ENCODE assay signal across 1 cellular context in the genomic region with DNA sequence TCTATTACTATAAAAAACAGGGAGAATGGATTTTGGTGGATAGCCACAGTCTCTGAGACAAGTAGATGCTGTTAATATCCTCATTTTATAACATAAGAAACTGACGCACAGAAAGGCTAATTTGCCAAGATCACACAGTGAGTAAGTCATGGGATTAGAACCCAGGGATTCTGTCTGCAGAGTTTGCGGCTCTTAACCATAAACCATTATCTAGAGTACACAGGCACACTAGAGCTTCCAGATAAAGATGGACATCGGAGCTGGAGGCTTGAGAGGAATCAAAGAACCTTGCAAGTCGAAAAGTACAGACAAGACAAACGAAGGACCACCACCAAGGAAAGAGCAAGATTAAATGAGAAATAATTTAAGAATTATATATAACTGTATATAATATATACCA.
A peak's percentile ranks its signal among the peaks of the same experiment; 100 is the strongest.
TF ChIP-seq lines count a peak whose summit lies in the region.

No MANE protein-coding gene starts in this region.

TF ChIP-seq in K562, 482 proteins besides CTCF, POLR2A, EP300 and RAD21 (continued from another document and continues in another):
- TF ChIP-seq FIP1L1 (IDR thresholded peaks at IDR 0.05; ENCODE audit: low read depth, low read length, poor library complexity, severe bottlenecking): no peak
- TF ChIP-seq SRSF1 (IDR thresholded peaks at IDR 0.05; ENCODE audit: low read depth, low read length): no peak
- no peak for TF ChIP-seq ELF2 (CRISPR knock-in tag; IDR thresholded peaks at IDR 0.05)
- TF ChIP-seq ZNF232 (CRISPR knock-in tag; IDR thresholded peaks at IDR 0.05): no peak
- no peak for TF ChIP-seq ZNF431 (CRISPR knock-in tag; IDR thresholded peaks at IDR 0.05)
- no peak for TF ChIP-seq ZNF41 (CRISPR knock-in tag; conservative IDR thresholded peaks at IDR 0.05)
- no peak for TF ChIP-seq ZNF212 (CRISPR knock-in tag; IDR thresholded peaks at IDR 0.05)
- TF ChIP-seq, protein P1, sequence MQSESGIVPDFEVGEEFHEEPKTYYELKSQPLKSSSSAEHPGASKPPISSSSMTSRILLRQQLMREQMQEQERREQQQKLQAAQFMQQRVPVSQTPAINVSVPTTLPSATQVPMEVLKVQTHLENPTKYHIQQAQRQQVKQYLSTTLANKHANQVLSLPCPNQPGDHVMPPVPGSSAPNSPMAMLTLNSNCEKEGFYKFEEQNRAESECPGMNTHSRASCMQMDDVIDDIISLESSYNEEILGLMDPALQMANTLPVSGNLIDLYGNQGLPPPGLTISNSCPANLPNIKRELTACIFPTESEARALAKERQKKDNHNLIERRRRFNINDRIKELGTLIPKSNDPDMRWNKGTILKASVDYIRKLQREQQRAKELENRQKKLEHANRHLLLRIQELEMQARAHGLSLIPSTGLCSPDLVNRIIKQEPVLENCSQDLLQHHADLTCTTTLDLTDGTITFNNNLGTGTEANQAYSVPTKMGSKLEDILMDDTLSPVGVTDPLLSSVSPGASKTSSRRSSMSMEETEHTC (IDR thresholded peaks at IDR 0.05): peak; percentile 72; the same call in 1 of the 2 replicates
- TF ChIP-seq ZNF785 (CRISPR knock-in tag; IDR thresholded peaks at IDR 0.05): no peak
- TF ChIP-seq, protein P2, sequence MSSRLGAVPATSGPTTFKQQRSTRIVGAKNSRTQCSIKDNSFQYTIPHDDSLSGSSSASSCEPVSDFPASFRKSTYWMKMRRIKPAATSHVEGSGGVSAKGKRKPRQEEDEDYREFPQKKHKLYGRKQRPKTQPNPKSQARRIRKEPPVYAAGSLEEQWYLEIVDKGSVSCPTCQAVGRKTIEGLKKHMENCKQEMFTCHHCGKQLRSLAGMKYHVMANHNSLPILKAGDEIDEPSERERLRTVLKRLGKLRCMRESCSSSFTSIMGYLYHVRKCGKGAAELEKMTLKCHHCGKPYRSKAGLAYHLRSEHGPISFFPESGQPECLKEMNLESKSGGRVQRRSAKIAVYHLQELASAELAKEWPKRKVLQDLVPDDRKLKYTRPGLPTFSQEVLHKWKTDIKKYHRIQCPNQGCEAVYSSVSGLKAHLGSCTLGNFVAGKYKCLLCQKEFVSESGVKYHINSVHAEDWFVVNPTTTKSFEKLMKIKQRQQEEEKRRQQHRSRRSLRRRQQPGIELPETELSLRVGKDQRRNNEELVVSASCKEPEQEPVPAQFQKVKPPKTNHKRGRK (tag; IDR thresholded peaks at IDR 0.05): no peak
- TF ChIP-seq, protein P3, sequence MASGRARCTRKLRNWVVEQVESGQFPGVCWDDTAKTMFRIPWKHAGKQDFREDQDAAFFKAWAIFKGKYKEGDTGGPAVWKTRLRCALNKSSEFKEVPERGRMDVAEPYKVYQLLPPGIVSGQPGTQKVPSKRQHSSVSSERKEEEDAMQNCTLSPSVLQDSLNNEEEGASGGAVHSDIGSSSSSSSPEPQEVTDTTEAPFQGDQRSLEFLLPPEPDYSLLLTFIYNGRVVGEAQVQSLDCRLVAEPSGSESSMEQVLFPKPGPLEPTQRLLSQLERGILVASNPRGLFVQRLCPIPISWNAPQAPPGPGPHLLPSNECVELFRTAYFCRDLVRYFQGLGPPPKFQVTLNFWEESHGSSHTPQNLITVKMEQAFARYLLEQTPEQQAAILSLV (tag; IDR thresholded peaks at IDR 0.05): no peak
- no peak for TF ChIP-seq ESRRB (CRISPR knock-in tag; IDR thresholded peaks at IDR 0.05; ENCODE audit: borderline replicate concordance)
- no peak for TF ChIP-seq ZNF24 (IDR thresholded peaks at IDR 0.05)
- no peak for TF ChIP-seq RBM34 (IDR thresholded peaks at IDR 0.05; ENCODE audit: borderline replicate concordance, insufficient read depth, low read length)
- TF ChIP-seq MXD1 (CRISPR knock-in tag; IDR thresholded peaks at IDR 0.05; ENCODE audit: borderline replicate concordance, poor library complexity, severe bottlenecking): no peak
- TF ChIP-seq GABPB2 (CRISPR knock-in tag; conservative IDR thresholded peaks at IDR 0.05): no peak
- TF ChIP-seq LCOR (CRISPR knock-in tag; IDR thresholded peaks at IDR 0.05): no peak
- TF ChIP-seq HMGXB4 (CRISPR knock-in tag; IDR thresholded peaks at IDR 0.05): no peak
- TF ChIP-seq MEF2D (tag; conservative IDR thresholded peaks at IDR 0.05; ENCODE audit: low read depth): no peak
- TF ChIP-seq PHTF2 (CRISPR knock-in tag; IDR thresholded peaks at IDR 0.05): no peak
- TF ChIP-seq, protein P4, sequence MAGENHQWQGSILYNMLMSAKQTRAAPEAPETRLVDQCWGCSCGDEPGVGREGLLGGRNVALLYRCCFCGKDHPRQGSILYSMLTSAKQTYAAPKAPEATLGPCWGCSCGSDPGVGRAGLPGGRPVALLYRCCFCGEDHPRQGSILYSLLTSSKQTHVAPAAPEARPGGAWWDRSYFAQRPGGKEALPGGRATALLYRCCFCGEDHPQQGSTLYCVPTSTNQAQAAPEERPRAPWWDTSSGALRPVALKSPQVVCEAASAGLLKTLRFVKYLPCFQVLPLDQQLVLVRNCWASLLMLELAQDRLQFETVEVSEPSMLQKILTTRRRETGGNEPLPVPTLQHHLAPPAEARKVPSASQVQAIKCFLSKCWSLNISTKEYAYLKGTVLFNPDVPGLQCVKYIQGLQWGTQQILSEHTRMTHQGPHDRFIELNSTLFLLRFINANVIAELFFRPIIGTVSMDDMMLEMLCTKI (IDR thresholded peaks at IDR 0.05; ENCODE audit: partially characterized antibody): no peak
- TF ChIP-seq ZNF766 (CRISPR knock-in tag; conservative IDR thresholded peaks at IDR 0.05): peak; percentile 46; the same call in 1 of the 2 replicates
- no peak for TF ChIP-seq ZNF143 (CRISPR knock-in tag; IDR thresholded peaks at IDR 0.05)
- TF ChIP-seq SMC3 (conservative IDR thresholded peaks at IDR 0.05; ENCODE audit: insufficient read depth, low read depth, low read length): no peak
- no peak for TF ChIP-seq ZEB2 (IDR thresholded peaks at IDR 0.05)
- no peak for TF ChIP-seq TFAM (CRISPR knock-in tag; conservative IDR thresholded peaks at IDR 0.05)
- no peak for TF ChIP-seq CBX5 (IDR thresholded peaks at IDR 0.05; ENCODE audit: borderline replicate concordance, low read depth)
- TF ChIP-seq, protein P5, sequence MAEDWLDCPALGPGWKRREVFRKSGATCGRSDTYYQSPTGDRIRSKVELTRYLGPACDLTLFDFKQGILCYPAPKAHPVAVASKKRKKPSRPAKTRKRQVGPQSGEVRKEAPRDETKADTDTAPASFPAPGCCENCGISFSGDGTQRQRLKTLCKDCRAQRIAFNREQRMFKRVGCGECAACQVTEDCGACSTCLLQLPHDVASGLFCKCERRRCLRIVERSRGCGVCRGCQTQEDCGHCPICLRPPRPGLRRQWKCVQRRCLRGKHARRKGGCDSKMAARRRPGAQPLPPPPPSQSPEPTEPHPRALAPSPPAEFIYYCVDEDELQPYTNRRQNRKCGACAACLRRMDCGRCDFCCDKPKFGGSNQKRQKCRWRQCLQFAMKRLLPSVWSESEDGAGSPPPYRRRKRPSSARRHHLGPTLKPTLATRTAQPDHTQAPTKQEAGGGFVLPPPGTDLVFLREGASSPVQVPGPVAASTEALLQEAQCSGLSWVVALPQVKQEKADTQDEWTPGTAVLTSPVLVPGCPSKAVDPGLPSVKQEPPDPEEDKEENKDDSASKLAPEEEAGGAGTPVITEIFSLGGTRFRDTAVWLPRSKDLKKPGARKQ (CRISPR knock-in tag; IDR thresholded peaks at IDR 0.05): no peak
- no peak for TF ChIP-seq EP400 (IDR thresholded peaks at IDR 0.05)
- TF ChIP-seq ZNF280B (CRISPR knock-in tag; IDR thresholded peaks at IDR 0.05): no peak
- no peak for TF ChIP-seq RBM17 (IDR thresholded peaks at IDR 0.05; ENCODE audit: borderline replicate concordance, low read depth, low read length)
- no peak; the same call in 1 of the 2 replicates for TF ChIP-seq GATAD2B (IDR thresholded peaks at IDR 0.05; ENCODE audit: borderline replicate concordance)
- no peak for TF ChIP-seq BCL6 (CRISPR knock-in tag; IDR thresholded peaks at IDR 0.05)
- TF ChIP-seq POLR3G (IDR thresholded peaks at IDR 0.05; ENCODE audit: extremely low read depth, insufficient read length, insufficient replicate concordance): no peak
- TF ChIP-seq ZFX (CRISPR knock-in tag; IDR thresholded peaks at IDR 0.05): no peak
- no peak for TF ChIP-seq THRA (IDR thresholded peaks at IDR 0.05)
- TF ChIP-seq, protein P6, sequence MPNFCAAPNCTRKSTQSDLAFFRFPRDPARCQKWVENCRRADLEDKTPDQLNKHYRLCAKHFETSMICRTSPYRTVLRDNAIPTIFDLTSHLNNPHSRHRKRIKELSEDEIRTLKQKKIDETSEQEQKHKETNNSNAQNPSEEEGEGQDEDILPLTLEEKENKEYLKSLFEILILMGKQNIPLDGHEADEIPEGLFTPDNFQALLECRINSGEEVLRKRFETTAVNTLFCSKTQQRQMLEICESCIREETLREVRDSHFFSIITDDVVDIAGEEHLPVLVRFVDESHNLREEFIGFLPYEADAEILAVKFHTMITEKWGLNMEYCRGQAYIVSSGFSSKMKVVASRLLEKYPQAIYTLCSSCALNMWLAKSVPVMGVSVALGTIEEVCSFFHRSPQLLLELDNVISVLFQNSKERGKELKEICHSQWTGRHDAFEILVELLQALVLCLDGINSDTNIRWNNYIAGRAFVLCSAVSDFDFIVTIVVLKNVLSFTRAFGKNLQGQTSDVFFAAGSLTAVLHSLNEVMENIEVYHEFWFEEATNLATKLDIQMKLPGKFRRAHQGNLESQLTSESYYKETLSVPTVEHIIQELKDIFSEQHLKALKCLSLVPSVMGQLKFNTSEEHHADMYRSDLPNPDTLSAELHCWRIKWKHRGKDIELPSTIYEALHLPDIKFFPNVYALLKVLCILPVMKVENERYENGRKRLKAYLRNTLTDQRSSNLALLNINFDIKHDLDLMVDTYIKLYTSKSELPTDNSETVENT (CRISPR knock-in tag; IDR thresholded peaks at IDR 0.05): no peak
- TF ChIP-seq NBN (IDR thresholded peaks at IDR 0.05; ENCODE audit: low read depth): no peak
- TF ChIP-seq NFATC3 (IDR thresholded peaks at IDR 0.05): no peak
- peak; percentile 73 for TF ChIP-seq HDAC3 (IDR thresholded peaks at IDR 0.05; ENCODE audit: borderline replicate concordance, partially characterized antibody)
- no peak for TF ChIP-seq MYNN (IDR thresholded peaks at IDR 0.05)
- no peak for TF ChIP-seq MYNN (CRISPR knock-in tag; IDR thresholded peaks at IDR 0.05)
- no peak for TF ChIP-seq RBM22 (IDR thresholded peaks at IDR 0.05; ENCODE audit: low read depth, low read length, poor library complexity, severe bottlenecking)
- TF ChIP-seq TAL1 (IDR thresholded peaks at IDR 0.05): peak; percentile 94
- TF ChIP-seq RBM25 (IDR thresholded peaks at IDR 0.05; ENCODE audit: low read depth, low read length, severe bottlenecking): peak; percentile 18
- peak; percentile 60 for TF ChIP-seq FOSL1 (tag; conservative IDR thresholded peaks at IDR 0.05)
- TF ChIP-seq NCOA1 (IDR thresholded peaks at IDR 0.05; ENCODE audit: low read depth): 0 out of 2 replicates have a peak, but pooled peaks have one; percentile 60
